ENCODE assay signal across 1 cellular context in genomic region chr4:187414716-187415115, GRCh38.
TF ChIP-seq lines count a peak whose summit lies in the region.

No MANE protein-coding gene starts in this region.

TF ChIP-seq in IMR-90, 13 proteins besides CTCF, POLR2A, EP300 and RAD21:
- TF ChIP-seq CEBPB (IDR thresholded peaks at IDR 0.05; ENCODE audit: low read depth, low read length) (no peak), CHD1 (IDR thresholded peaks at IDR 0.05; ENCODE audit: low read depth, low read length) (no peak), RCOR1 (IDR thresholded peaks at IDR 0.05; ENCODE audit: insufficient replicate concordance, low read length) (no peak), RFX5 (IDR thresholded peaks at IDR 0.05; ENCODE audit: low read depth, low read length) (no peak), MAFK (IDR thresholded peaks at IDR 0.05; ENCODE audit: low read depth, low read length) (no peak), FOS (IDR thresholded peaks at IDR 0.05; ENCODE audit: low read depth, low read length) (no peak), BHLHE40 (IDR thresholded peaks at IDR 0.05; ENCODE audit: low read depth, low read length) (no peak), NFE2L2 (IDR thresholded peaks at IDR 0.05; ENCODE audit: low read depth, low read length) (no peak), MAZ (IDR thresholded peaks at IDR 0.05; ENCODE audit: borderline replicate concordance, low read depth, low read length) (no peak)
TF ChIP-seq in IMR-90: peak in this region for 0.
